In genomic region chr7:105810556-105810955, GRCh38 we compare ENCODE assay signal across 17 cellular contexts.
A peak's percentile ranks its signal among the peaks of the same experiment; 100 is the strongest.
DNase-seq lines count a peak whose midpoint lies in the region; ATAC-seq and TF ChIP-seq lines count a peak whose summit lies in the region.
"Had no signal": no experiment of that assay in that cellular context is flagged by ENCODE, and none has a peak within 500 bp of the region (broad histone marks: within the 10 kb centered on the region; RNA-seq: fewer than 3 reads in every experiment).

No MANE protein-coding gene starts in this region.

- no peaks in the 10 kb centered on the region for H3K9me3 Mint-ChIP-seq in activated naive CD4-positive, alpha-beta T cell treated with anti-CD3 and anti-CD28 coated beads for 36 hours
- H3K9me3 Mint-ChIP-seq in activated naive CD4-positive, alpha-beta T cell treated with anti-CD3 and anti-CD28 coated beads, Interleukin-2, amount 50 U/mL, for 72 hours = no peaks in the 10 kb centered on the region
- H3K9me3 Mint-ChIP-seq in natural killer cell = no peaks in the 10 kb centered on the region
- H3K9me3 Mint-ChIP-seq: memory B cell, neural crest cell had no signal

- ATAC-seq in activated naive CD4-positive, alpha-beta T cell treated with anti-CD3 and anti-CD28 coated beads, Interleukin-2, amount 50 U/mL, for 72 hours = no peak
- no peak for ATAC-seq in natural killer cell
- no peak for ATAC-seq in HG03378 (IDR thresholded peaks at IDR 0.05; ENCODE audit: unreplicated experiment)
- no peak for ATAC-seq in GM19467 (IDR thresholded peaks at IDR 0.05; ENCODE audit: unreplicated experiment)
- ATAC-seq: Panc1 had no signal

- in situ Hi-C loops in GM13976 (cut with MboI; ENCODE audit: low sequenced_read_pairs, unreplicated experiment) = no loop called here

- intact Hi-C loops in activated naive CD4-positive, alpha-beta T cell treated with anti-CD3 and anti-CD28 coated beads for 36 hours (cut with micrococcal nuclease) = no loop called here
- intact Hi-C loops in natural killer cell (cut with micrococcal nuclease) = no loop called here

- no peaks in the 10 kb centered on the region for H3K27me3 Mint-ChIP-seq in activated naive CD4-positive, alpha-beta T cell treated with anti-CD3 and anti-CD28 coated beads for 36 hours (ENCODE audit: low read depth)
- no peaks in the 10 kb centered on the region for H3K27me3 Mint-ChIP-seq in natural killer cell (ENCODE audit: low read depth in 2 of 2)

- peaks cover 56% of the 10 kb centered on the region for H3K4me1 Mint-ChIP-seq in activated naive CD4-positive, alpha-beta T cell treated with anti-CD3 and anti-CD28 coated beads for 36 hours (ENCODE audit: low read depth)
- peaks cover 61 to 73% of the 10 kb centered on the region in 2 donors for H3K4me1 Mint-ChIP-seq in natural killer cell

- no peaks in the 10 kb centered on the region for H3K36me3 Mint-ChIP-seq in activated naive CD4-positive, alpha-beta T cell treated with anti-CD3 and anti-CD28 coated beads for 36 hours (ENCODE audit: low read depth)
- peaks cover 7 to 19% of the 10 kb centered on the region in 2 donors for H3K36me3 Mint-ChIP-seq in activated naive CD4-positive, alpha-beta T cell treated with anti-CD3 and anti-CD28 coated beads, Interleukin-2, amount 50 U/mL, for 72 hours
- H3K36me3 Mint-ChIP-seq in natural killer cell = no peaks in the 10 kb centered on the region
- H3K36me3 Mint-ChIP-seq: memory B cell had no signal

- CTCF ChIA-PET in activated naive CD4-positive, alpha-beta T cell treated with anti-CD3 and anti-CD28 coated beads for 36 hours (lab: Charles Lee) = no interaction called here

- peak; percentile 25 for DNase-seq in activated naive CD4-positive, alpha-beta T cell treated with anti-CD3 and anti-CD28 coated beads for 36 hours
- no peak for DNase-seq in activated naive CD4-positive, alpha-beta T cell treated with anti-CD3 and anti-CD28 coated beads, Interleukin-2, amount 50 U/mL, for 72 hours (ENCODE audit: low spot score in 2 of 2)
- DNase-seq in activated naive CD4-positive, alpha-beta T cell treated with anti-CD3 and anti-CD28 coated beads, Interleukin-2, amount 50 U/mL, for 16 hours = peak; percentile 39
- DNase-seq in natural killer cell (no peak), GM13976 (ENCODE audit: low spot score) (no peak)
- no peak for DNase-seq in activated CD4-positive, CD25-positive, alpha-beta regulatory T cell treated with anti-CD3 and anti-CD28 coated beads, Interleukin-2, amount 50 U/mL, for 72 hours
- DNase-seq: esophagus squamous epithelium, kidney, NCI-H2171, NCI-H774, SK-N-SH, substantia nigra had no signal

- H3K27ac Mint-ChIP-seq in activated naive CD4-positive, alpha-beta T cell treated with anti-CD3 and anti-CD28 coated beads for 36 hours = no peak overlapping the region
- peak overlapping the region in 1 of 2 donors; percentile 91 for H3K27ac Mint-ChIP-seq in activated naive CD4-positive, alpha-beta T cell treated with anti-CD3 and anti-CD28 coated beads, Interleukin-2, amount 50 U/mL, for 72 hours
- H3K27ac Mint-ChIP-seq in natural killer cell = peak overlapping the region; percentile 6 to 98

- no peak for TF ChIP-seq CTCF in natural killer cell (IDR thresholded peaks at IDR 0.05)
- TF ChIP-seq CTCF in GM13976 (IDR thresholded peaks at IDR 0.05; ENCODE audit: borderline replicate concordance, control extremely low read depth, extremely low read depth, insufficient read depth, missing control alignments) = no peak

- H3K4me3 Mint-ChIP-seq in activated naive CD4-positive, alpha-beta T cell treated with anti-CD3 and anti-CD28 coated beads for 36 hours = no peak overlapping the region
- no peak overlapping the region for H3K4me3 Mint-ChIP-seq in natural killer cell
- H3K4me3 Mint-ChIP-seq: memory B cell, neural crest cell had no signal

Comparison
In these comparisons a context has a peak if more than half of its experiments do, and no peak if none do; other contexts are left out.
1. DNase-seq: peak in activated naive CD4-positive, alpha-beta T cell treated with anti-CD3 and anti-CD28 coated beads for 36 hours (single experiment) and activated naive CD4-positive, alpha-beta T cell treated with anti-CD3 and anti-CD28 coated beads, Interleukin-2, amount 50 U/mL, for 16 hours (single experiment); none in activated naive CD4-positive, alpha-beta T cell treated with anti-CD3 and anti-CD28 coated beads, Interleukin-2, amount 50 U/mL, for 72 hours (0 of 2), natural killer cell (single experiment), GM13976 (single experiment) and activated CD4-positive, CD25-positive, alpha-beta regulatory T cell treated with anti-CD3 and anti-CD28 coated beads, Interleukin-2, amount 50 U/mL, for 72 hours (single experiment).